ENCODE assay signal across 26 cellular contexts in the genomic region with DNA sequence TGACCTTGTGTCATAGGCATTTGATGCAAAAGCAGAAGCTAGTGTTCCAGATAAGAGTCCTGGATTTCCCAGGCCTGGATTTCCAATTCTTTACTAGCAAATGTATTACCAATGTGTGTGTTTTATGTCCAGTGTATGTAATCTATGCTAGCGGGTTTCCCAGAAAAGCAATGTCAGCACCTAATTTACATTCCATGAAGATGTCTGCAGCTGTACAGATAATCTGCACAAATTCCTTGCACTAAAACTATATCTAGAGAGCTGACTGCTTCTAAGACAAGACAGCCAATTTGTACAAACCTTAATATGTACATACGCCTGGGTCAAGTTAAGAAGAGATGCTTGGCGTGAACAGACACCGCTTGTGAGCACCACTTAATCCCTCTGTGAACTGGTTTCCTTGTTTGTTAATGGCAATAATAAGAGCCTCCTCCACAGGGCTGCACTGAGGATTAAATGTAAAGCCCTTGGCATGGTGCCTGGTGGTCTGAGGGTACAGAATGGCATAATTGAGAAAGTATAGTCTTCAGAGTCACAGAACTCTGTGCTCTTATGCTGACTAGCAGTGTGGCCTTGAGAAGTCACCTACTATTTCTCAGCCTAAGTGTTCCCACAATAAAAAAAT.
DNase-seq lines count a peak whose midpoint lies in the region; ATAC-seq and TF ChIP-seq lines count a peak whose summit lies in the region.
"Had no signal": no experiment of that assay in that cellular context is flagged by ENCODE, and none has a peak within 500 bp of the region (broad histone marks: within the 10 kb centered on the region; RNA-seq: fewer than 3 reads in every experiment).

No MANE protein-coding gene starts in this region.

- H3K4me3 Mint-ChIP-seq in dendritic cell treated with granulocyte-macrophage colony-stimulating factor and Interleukin-4, amounts not matched to agents 40 ng/mL and 50 ng/mL, for 4 days = no peak overlapping the region
- H3K4me3 Mint-ChIP-seq in stimulated activated naive CD8-positive, alpha-beta T cell treated with anti-CD3 and anti-CD28 coated beads, Interleukin-15, amount 100 ng/mL, for 72 hours = no peak overlapping the region
- H3K4me3 Mint-ChIP-seq: CD4-positive, CD25-positive, alpha-beta regulatory T cell; GM23338; immature natural killer cell had no signal

- peak overlapping the region; percentile 10 for H3K27ac Mint-ChIP-seq in dendritic cell treated with granulocyte-macrophage colony-stimulating factor and Interleukin-4, amounts not matched to agents 40 ng/mL and 50 ng/mL, for 4 days
- no peak overlapping the region for H3K27ac Mint-ChIP-seq in stimulated activated naive CD8-positive, alpha-beta T cell treated with anti-CD3 and anti-CD28 coated beads, Interleukin-15, amount 100 ng/mL, for 72 hours
- H3K27ac Mint-ChIP-seq: CD4-positive, CD25-positive, alpha-beta regulatory T cell; GM23338; immature natural killer cell had no signal

- no peak for TF ChIP-seq CTCF in AG04450 (IDR thresholded peaks at IDR 0.05; ENCODE audit: low read depth, low read length)
- no peak for TF ChIP-seq CTCF in foreskin fibroblast (IDR thresholded peaks at IDR 0.05; ENCODE audit: low read depth, low read length)

- H3K4me1 Mint-ChIP-seq in dendritic cell treated with granulocyte-macrophage colony-stimulating factor and Interleukin-4, amounts not matched to agents 40 ng/mL and 50 ng/mL, for 4 days (ENCODE audit: low read depth) = peaks cover 64% of the 10 kb centered on the region
- no peaks in the 10 kb centered on the region for H3K4me1 Mint-ChIP-seq in stimulated activated naive CD8-positive, alpha-beta T cell treated with anti-CD3 and anti-CD28 coated beads, Interleukin-15, amount 100 ng/mL, for 72 hours
- H3K4me1 Mint-ChIP-seq: CD4-positive, CD25-positive, alpha-beta regulatory T cell; GM23338; immature natural killer cell had no signal

- ATAC-seq in stimulated activated naive CD8-positive, alpha-beta T cell treated with anti-CD3 and anti-CD28 coated beads, Interleukin-15, amount 100 ng/mL, for 72 hours = no peak
- ATAC-seq in GM18870 (IDR thresholded peaks at IDR 0.05; ENCODE audit: unreplicated experiment) = no peak
- ATAC-seq: GM23338, heart right ventricle, PC-3 had no signal

- H3K36me3 Mint-ChIP-seq in dendritic cell treated with granulocyte-macrophage colony-stimulating factor and Interleukin-4, amounts not matched to agents 40 ng/mL and 50 ng/mL, for 4 days (ENCODE audit: low read depth) = no peaks in the 10 kb centered on the region
- H3K36me3 Mint-ChIP-seq: CD4-positive, CD25-positive, alpha-beta regulatory T cell; immature natural killer cell had no signal

- DNase-seq in AG04450 (ENCODE audit: low read depth, low spot score) (no peak), MV-4-11 (lab: John Stamatoyannopoulos, UW) (peak; percentile 75), NCI-H510A (lab: John Stamatoyannopoulos, UW) (peak; percentile 13), foreskin fibroblast (no peak)
- DNase-seq in stimulated activated CD4-positive, alpha-beta T cell treated with anti-CD3 and anti-CD28 coated beads, Interleukin-15, amount 100 ng/mL, for 24 hours = no peak
- DNase-seq in stimulated activated naive CD8-positive, alpha-beta T cell treated with anti-CD3 and anti-CD28 coated beads, Interleukin-15, amount 100 ng/mL, for 72 hours = no peak
- DNase-seq: activated CD4-positive, alpha-beta T cell treated with anti-CD3 and anti-CD28 coated beads, Interleukin-2, amount 50 U/mL, for 4 hours; activated CD8-positive, alpha-beta memory T cell treated with anti-CD3 and anti-CD28 coated beads, Interleukin-2, amount 50 U/mL, for 48 hours; activated effector memory CD4-positive, alpha-beta T cell treated with anti-CD3 and anti-CD28 coated beads, Interleukin-2, amount 50 U/mL, for 16 hours; CD4-positive, CD25-positive, alpha-beta regulatory T cell; colonic mucosa; heart right ventricle; immature natural killer cell; NCI-H1694; NCI-H526; PC-3; SHP77; stimulated activated CD4-positive, alpha-beta T cell treated with anti-CD3 and anti-CD28 coated beads, Interleukin-4, amount 100 ng/mL, for 1 hour; stomach; T-helper 1 cell; transverse colon had no signal

- CTCF ChIA-PET in AG04450 (lab: Charles Lee) = interaction anchor here (0.9 to 1.2 kb wide), 2 partner anchors 14 to 18 kb away, joined by 4 to 7 read pairs; no protein-coding TSS in a partner anchor

- intact Hi-C loops in dendritic cell treated with granulocyte-macrophage colony-stimulating factor and Interleukin-4, amounts not matched to agents 40 ng/mL and 50 ng/mL, for 4 days (cut with micrococcal nuclease) = loop anchor here (10.0 kb wide), 1 partner anchor 91 kb away; no protein-coding TSS in a partner anchor

- POLR2A ChIA-PET in AG04450 (lab: Yijun Ruan, JAX) = no interaction called here

- no peaks in the 10 kb centered on the region for H3K9me3 ChIP-seq in AG04450 (ENCODE audit: control insufficient read depth, insufficient read depth, low read length)
- H3K9me3 ChIP-seq: colonic mucosa, heart right ventricle, prostate gland, stomach, transverse colon had no signal

- peaks cover 10% of the 10 kb centered on the region for H3K9me3 Mint-ChIP-seq in dendritic cell treated with granulocyte-macrophage colony-stimulating factor and Interleukin-4, amounts not matched to agents 40 ng/mL and 50 ng/mL, for 4 days
- no peaks in the 10 kb centered on the region for H3K9me3 Mint-ChIP-seq in stimulated activated naive CD8-positive, alpha-beta T cell treated with anti-CD3 and anti-CD28 coated beads, Interleukin-15, amount 100 ng/mL, for 72 hours
- H3K9me3 Mint-ChIP-seq: CD4-positive, CD25-positive, alpha-beta regulatory T cell; GM23338; immature natural killer cell had no signal

- H3K4me3 ChIP-seq in AG04450 (ENCODE audit: low read depth, low read length) (no peak overlapping the region), foreskin fibroblast (ENCODE audit: low read depth in 1 of 2, low read length in 2 of 2) (no peak overlapping the region)
- H3K4me3 ChIP-seq: colonic mucosa, GM23338, heart right ventricle, prostate gland, skin epidermis, stomach, transverse colon had no signal

- no peaks in the 10 kb centered on the region for H3K27me3 ChIP-seq in AG04450 (ENCODE audit: control insufficient read depth, insufficient read depth, low read length)
- H3K27me3 ChIP-seq: colonic mucosa, heart right ventricle, stomach, transverse colon had no signal

- peaks cover 1% of the 10 kb centered on the region for H3K27me3 Mint-ChIP-seq in dendritic cell treated with granulocyte-macrophage colony-stimulating factor and Interleukin-4, amounts not matched to agents 40 ng/mL and 50 ng/mL, for 4 days
- H3K27me3 Mint-ChIP-seq in stimulated activated naive CD8-positive, alpha-beta T cell treated with anti-CD3 and anti-CD28 coated beads, Interleukin-15, amount 100 ng/mL, for 72 hours = no peaks in the 10 kb centered on the region
- H3K27me3 Mint-ChIP-seq: CD4-positive, CD25-positive, alpha-beta regulatory T cell had no signal

- peak overlapping the region; percentile 12 for H3K27ac ChIP-seq in AG04450 (ENCODE audit: low read depth, low read length)
- H3K27ac ChIP-seq: colonic mucosa, heart right ventricle, prostate gland, skin epidermis, stomach, transverse colon had no signal

Comparison
In these comparisons a context has a peak if more than half of its experiments do, and no peak if none do; other contexts are left out.
1. DNase-seq: peak in MV-4-11 (single experiment) and NCI-H510A (single experiment); none in AG04450 (single experiment), foreskin fibroblast (0 of 2), stimulated activated CD4-positive, alpha-beta T cell treated with anti-CD3 and anti-CD28 coated beads, Interleukin-15, amount 100 ng/mL, for 24 hours (single experiment) and stimulated activated naive CD8-positive, alpha-beta T cell treated with anti-CD3 and anti-CD28 coated beads, Interleukin-15, amount 100 ng/mL, for 72 hours (0 of 2).